Comparison of ENCODE assay signal across 1 cellular context in the genomic region with DNA sequence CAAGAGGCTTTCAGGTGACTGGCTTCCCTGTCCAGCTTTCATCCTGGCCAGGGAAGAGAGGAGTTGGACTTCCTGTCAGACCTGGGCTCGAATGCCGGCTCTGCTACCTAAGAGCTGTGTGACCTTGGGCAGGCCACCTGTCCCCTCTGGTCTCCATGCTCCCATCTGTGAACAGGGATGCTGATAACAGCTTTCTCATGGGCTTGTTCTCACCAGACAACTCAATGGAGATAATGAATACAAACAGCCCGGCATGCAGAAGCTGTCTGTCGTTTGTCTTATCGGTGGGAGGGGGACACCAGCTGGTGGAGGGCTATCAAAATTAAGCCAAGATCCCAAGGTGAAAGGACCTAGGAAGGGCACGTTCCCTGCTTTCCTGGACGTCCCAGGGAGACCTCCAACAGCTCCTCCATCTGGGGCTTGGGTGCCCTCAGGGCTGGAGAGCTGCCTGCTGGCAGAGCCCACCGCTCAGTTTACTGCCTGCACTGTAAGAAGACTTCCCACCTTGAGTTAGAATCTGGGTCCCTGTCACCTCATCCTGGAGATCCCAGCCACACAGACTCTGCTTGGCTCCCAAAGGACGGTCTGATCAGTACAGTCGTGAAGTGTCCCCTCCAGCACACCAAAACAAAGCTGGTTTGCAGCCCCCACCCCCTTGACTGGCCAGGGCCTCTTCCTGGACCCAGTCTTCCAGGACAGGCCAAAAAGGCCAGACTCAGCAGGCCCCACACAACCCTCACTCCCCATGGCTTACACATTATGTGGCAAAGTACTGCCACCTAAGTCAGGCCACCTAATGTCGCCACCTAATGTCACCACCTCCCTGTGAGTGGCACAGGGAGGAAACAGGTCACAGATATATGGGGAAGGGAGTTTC.
TF ChIP-seq lines count a peak whose summit lies in the region.

No MANE protein-coding gene starts in this region.

TF ChIP-seq in K562, 482 proteins besides CTCF, POLR2A, EP300 and RAD21 (continues in another document):
- TF ChIP-seq FOXM1 (IDR thresholded peaks at IDR 0.05; ENCODE audit: low read depth) (peak; percentile 44; the same call in 1 of the 2 replicates), FOXM1 (CRISPR knock-in tag; IDR thresholded peaks at IDR 0.05; ENCODE audit: low read depth) (no peak), ATF1 (CRISPR knock-in tag; IDR thresholded peaks at IDR 0.05) (0 out of 2 replicates have a peak, but pooled peaks have one; percentile 8), ATF1 (tag; IDR thresholded peaks at IDR 0.05) (no peak), ZNF780A (CRISPR knock-in tag; IDR thresholded peaks at IDR 0.05) (no peak), ZC3H11A (IDR thresholded peaks at IDR 0.05; ENCODE audit: low read depth, low read length) (no peak), ZNF143 (CRISPR knock-in tag; IDR thresholded peaks at IDR 0.05) (no peak), ARNT (IDR thresholded peaks at IDR 0.05) (peak in 1 of 2 experiments; percentile 81; a peak in 1 of 4 replicates), SMARCA5 (IDR thresholded peaks at IDR 0.05) (peak; percentile 87), RB1 (IDR thresholded peaks at IDR 0.05; ENCODE audit: low read depth) (no peak), ZNF551 (CRISPR knock-in tag; IDR thresholded peaks at IDR 0.05) (no peak), TEAD4 (IDR thresholded peaks at IDR 0.05; ENCODE audit: low read length) (peak; percentile 81), TEAD4 (CRISPR knock-in tag; IDR thresholded peaks at IDR 0.05; ENCODE audit: borderline replicate concordance) (no peak), CBX1 (IDR thresholded peaks at IDR 0.05; ENCODE audit: low read depth) (no peak), GATAD2B (IDR thresholded peaks at IDR 0.05; ENCODE audit: borderline replicate concordance) (0 out of 2 replicates have a peak, but pooled peaks have one; percentile 55), POLR3G (IDR thresholded peaks at IDR 0.05; ENCODE audit: extremely low read depth, insufficient read length, insufficient replicate concordance) (no peak), ESRRB (CRISPR knock-in tag; IDR thresholded peaks at IDR 0.05; ENCODE audit: borderline replicate concordance) (no peak), RCOR1 (IDR thresholded peaks at IDR 0.05; ENCODE audit: borderline replicate concordance in 1 of 2, low read depth in 2 of 2, low read length in 2 of 2) (peak in 1 of 2 experiments; percentile 83; a peak in 3 of 4 replicates), SMARCA4 (IDR thresholded peaks at IDR 0.05) (peak; percentile 49), STAT5A (IDR thresholded peaks at IDR 0.05; ENCODE audit: borderline replicate concordance, low read length) (peak; percentile 55; the same call in 1 of the 2 replicates), CSDE1 (IDR thresholded peaks at IDR 0.05) (no peak), RUNX1 (IDR thresholded peaks at IDR 0.05; ENCODE audit: low read depth) (no peak), CXXC5 (CRISPR knock-in tag; IDR thresholded peaks at IDR 0.05) (no peak), CBFB (CRISPR knock-in tag; IDR thresholded peaks at IDR 0.05) (no peak), ETV5 (CRISPR knock-in tag; IDR thresholded peaks at IDR 0.05; ENCODE audit: low read depth) (no peak), NCOR1 (IDR thresholded peaks at IDR 0.05) (peak; percentile 86), ZFP36 (IDR thresholded peaks at IDR 0.05; ENCODE audit: low read depth, low read length, partially characterized antibody) (peak; percentile 93), POLR2AphosphoS5 (IDR thresholded peaks at IDR 0.05; ENCODE audit: control insufficient read depth, insufficient read depth, low read depth, low read length) (peak; percentile 87), PTBP1 (IDR thresholded peaks at IDR 0.05; ENCODE audit: low read depth, low read length) (0 out of 2 replicates have a peak, but pooled peaks have one; percentile 76), MCM3 (IDR thresholded peaks at IDR 0.05) (no peak), DPF2 (IDR thresholded peaks at IDR 0.05) (peak; percentile 52; the same call in 1 of the 2 replicates), HDAC2 (IDR thresholded peaks at IDR 0.05) (no peak), SMAD4 (CRISPR knock-in tag; conservative IDR thresholded peaks at IDR 0.05) (peak; percentile 26; the same call in 1 of the 2 replicates), NONO (IDR thresholded peaks at IDR 0.05; ENCODE audit: low read depth in 2 of 2, low read length in 1 of 2) (no peak), ETS2 (tag; IDR thresholded peaks at IDR 0.05; ENCODE audit: borderline replicate concordance, poor library complexity, severe bottlenecking) (no peak)
- TF ChIP-seq, protein P1, sequence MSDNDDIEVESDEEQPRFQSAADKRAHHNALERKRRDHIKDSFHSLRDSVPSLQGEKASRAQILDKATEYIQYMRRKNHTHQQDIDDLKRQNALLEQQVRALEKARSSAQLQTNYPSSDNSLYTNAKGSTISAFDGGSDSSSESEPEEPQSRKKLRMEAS (CRISPR knock-in tag; IDR thresholded peaks at IDR 0.05): no peak
- TF ChIP-seq, protein P2, sequence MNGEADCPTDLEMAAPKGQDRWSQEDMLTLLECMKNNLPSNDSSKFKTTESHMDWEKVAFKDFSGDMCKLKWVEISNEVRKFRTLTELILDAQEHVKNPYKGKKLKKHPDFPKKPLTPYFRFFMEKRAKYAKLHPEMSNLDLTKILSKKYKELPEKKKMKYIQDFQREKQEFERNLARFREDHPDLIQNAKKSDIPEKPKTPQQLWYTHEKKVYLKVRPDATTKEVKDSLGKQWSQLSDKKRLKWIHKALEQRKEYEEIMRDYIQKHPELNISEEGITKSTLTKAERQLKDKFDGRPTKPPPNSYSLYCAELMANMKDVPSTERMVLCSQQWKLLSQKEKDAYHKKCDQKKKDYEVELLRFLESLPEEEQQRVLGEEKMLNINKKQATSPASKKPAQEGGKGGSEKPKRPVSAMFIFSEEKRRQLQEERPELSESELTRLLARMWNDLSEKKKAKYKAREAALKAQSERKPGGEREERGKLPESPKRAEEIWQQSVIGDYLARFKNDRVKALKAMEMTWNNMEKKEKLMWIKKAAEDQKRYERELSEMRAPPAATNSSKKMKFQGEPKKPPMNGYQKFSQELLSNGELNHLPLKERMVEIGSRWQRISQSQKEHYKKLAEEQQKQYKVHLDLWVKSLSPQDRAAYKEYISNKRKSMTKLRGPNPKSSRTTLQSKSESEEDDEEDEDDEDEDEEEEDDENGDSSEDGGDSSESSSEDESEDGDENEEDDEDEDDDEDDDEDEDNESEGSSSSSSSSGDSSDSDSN (IDR thresholded peaks at IDR 0.05; ENCODE audit: borderline replicate concordance in 1 of 2, low read depth in 2 of 2, low read length in 2 of 2): no peak
- TF ChIP-seq, protein P3, sequence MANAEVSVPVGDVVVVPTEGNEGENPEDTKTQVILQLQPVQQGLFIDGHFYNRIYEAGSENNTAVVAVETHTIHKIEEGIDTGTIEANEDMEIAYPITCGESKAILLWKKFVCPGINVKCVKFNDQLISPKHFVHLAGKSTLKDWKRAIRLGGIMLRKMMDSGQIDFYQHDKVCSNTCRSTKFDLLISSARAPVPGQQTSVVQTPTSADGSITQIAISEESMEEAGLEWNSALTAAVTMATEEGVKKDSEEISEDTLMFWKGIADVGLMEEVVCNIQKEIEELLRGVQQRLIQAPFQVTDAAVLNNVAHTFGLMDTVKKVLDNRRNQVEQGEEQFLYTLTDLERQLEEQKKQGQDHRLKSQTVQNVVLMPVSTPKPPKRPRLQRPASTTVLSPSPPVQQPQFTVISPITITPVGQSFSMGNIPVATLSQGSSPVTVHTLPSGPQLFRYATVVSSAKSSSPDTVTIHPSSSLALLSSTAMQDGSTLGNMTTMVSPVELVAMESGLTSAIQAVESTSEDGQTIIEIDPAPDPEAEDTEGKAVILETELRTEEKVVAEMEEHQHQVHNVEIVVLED (CRISPR knock-in tag; IDR thresholded peaks at IDR 0.05): no peak
- TF ChIP-seq, protein P4, sequence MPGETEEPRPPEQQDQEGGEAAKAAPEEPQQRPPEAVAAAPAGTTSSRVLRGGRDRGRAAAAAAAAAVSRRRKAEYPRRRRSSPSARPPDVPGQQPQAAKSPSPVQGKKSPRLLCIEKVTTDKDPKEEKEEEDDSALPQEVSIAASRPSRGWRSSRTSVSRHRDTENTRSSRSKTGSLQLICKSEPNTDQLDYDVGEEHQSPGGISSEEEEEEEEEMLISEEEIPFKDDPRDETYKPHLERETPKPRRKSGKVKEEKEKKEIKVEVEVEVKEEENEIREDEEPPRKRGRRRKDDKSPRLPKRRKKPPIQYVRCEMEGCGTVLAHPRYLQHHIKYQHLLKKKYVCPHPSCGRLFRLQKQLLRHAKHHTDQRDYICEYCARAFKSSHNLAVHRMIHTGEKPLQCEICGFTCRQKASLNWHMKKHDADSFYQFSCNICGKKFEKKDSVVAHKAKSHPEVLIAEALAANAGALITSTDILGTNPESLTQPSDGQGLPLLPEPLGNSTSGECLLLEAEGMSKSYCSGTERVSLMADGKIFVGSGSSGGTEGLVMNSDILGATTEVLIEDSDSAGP (CRISPR knock-in tag; IDR thresholded peaks at IDR 0.05): no peak
- TF ChIP-seq, protein P5, sequence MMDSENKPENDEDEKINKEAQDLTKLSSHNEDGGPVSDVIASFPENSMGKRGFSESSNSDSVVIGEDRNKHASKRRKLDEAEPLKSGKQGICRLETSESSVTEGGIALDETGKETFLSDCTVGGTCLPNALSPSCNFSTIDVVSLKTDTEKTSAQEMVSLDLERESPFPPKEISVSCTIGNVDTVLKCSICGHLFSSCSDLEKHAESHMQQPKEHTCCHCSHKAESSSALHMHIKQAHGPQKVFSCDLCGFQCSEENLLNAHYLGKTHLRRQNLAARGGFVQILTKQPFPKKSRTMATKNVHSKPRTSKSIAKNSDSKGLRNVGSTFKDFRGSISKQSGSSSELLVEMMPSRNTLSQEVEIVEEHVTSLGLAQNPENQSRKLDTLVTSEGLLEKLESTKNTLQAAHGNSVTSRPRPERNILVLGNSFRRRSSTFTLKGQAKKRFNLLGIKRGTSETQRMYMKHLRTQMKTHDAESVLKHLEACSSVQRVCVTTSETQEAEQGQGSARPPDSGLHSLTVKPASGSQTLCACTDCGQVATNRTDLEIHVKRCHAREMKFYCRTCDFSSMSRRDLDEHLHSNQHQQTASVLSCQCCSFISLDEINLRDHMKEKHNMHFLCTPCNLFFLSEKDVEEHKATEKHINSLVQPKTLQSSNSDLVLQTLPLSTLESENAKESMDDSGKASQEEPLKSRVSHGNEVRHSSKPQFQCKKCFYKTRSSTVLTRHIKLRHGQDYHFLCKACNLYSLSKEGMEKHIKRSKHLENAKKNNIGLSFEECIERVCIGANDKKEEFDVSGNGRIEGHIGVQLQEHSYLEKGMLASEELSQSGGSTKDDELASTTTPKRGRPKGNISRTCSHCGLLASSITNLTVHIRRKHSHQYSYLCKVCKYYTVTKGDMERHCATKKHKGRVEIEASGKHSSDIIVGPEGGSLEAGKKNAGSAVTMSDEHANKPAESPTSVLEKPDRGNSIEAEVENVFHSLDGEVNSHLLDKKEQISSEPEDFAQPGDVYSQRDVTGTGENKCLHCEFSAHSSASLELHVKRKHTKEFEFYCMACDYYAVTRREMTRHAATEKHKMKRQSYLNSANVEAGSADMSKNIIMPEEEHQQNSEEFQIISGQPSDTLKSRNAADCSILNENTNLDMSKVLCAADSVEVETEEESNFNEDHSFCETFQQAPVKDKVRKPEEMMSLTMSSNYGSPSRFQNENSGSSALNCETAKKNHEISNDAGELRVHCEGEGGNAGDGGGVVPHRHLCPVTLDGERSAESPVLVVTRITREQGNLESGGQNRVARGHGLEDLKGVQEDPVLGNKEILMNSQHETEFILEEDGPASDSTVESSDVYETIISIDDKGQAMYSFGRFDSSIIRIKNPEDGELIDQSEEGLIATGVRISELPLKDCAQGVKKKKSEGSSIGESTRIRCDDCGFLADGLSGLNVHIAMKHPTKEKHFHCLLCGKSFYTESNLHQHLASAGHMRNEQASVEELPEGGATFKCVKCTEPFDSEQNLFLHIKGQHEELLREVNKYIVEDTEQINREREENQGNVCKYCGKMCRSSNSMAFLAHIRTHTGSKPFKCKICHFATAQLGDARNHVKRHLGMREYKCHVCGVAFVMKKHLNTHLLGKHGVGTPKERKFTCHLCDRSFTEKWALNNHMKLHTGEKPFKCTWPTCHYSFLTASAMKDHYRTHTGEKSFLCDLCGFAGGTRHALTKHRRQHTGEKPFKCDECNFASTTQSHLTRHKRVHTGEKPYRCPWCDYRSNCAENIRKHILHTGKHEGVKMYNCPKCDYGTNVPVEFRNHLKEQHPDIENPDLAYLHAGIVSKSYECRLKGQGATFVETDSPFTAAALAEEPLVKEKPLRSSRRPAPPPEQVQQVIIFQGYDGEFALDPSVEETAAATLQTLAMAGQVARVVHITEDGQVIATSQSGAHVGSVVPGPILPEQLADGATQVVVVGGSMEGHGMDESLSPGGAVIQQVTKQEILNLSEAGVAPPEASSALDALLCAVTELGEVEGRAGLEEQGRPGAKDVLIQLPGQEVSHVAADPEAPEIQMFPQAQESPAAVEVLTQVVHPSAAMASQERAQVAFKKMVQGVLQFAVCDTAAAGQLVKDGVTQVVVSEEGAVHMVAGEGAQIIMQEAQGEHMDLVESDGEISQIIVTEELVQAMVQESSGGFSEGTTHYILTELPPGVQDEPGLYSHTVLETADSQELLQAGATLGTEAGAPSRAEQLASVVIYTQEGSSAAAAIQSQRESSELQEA (IDR thresholded peaks at IDR 0.05; ENCODE audit: low read depth): no peak
- TF ChIP-seq, protein P6, sequence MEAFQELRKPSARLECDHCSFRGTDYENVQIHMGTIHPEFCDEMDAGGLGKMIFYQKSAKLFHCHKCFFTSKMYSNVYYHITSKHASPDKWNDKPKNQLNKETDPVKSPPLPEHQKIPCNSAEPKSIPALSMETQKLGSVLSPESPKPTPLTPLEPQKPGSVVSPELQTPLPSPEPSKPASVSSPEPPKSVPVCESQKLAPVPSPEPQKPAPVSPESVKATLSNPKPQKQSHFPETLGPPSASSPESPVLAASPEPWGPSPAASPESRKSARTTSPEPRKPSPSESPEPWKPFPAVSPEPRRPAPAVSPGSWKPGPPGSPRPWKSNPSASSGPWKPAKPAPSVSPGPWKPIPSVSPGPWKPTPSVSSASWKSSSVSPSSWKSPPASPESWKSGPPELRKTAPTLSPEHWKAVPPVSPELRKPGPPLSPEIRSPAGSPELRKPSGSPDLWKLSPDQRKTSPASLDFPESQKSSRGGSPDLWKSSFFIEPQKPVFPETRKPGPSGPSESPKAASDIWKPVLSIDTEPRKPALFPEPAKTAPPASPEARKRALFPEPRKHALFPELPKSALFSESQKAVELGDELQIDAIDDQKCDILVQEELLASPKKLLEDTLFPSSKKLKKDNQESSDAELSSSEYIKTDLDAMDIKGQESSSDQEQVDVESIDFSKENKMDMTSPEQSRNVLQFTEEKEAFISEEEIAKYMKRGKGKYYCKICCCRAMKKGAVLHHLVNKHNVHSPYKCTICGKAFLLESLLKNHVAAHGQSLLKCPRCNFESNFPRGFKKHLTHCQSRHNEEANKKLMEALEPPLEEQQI (IDR thresholded peaks at IDR 0.05): no peak
- TF ChIP-seq, protein P7, sequence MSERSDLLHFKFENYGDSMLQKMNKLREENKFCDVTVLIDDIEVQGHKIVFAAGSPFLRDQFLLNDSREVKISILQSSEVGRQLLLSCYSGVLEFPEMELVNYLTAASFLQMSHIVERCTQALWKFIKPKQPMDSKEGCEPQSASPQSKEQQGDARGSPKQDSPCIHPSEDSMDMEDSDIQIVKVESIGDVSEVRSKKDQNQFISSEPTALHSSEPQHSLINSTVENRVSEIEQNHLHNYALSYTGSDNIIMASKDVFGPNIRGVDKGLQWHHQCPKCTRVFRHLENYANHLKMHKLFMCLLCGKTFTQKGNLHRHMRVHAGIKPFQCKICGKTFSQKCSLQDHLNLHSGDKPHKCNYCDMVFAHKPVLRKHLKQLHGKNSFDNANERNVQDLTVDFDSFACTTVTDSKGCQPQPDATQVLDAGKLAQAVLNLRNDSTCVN (CRISPR knock-in tag; IDR thresholded peaks at IDR 0.05): no peak
